ENCODE assay signal across 16 cellular contexts in genomic region chr2:2294183-2294675, GRCh38. TPM values are rescaled to one million over a fixed set of nuclear protein-coding genes. Genes with fewer than 3 reads are reported as not detected.
DNase-seq lines count a peak whose midpoint lies in the region; ATAC-seq and TF ChIP-seq lines count a peak whose summit lies in the region.
"Had no signal": no experiment of that assay in that cellular context is flagged by ENCODE, and none has a peak within 500 bp of the region (broad histone marks: within the 10 kb centered on the region; RNA-seq: fewer than 3 reads in every experiment).

No MANE protein-coding gene starts in this region.

- H3K4me2 ChIP-seq in SK-N-SH, result no peak overlapping the region
- H3K4me2 ChIP-seq: BLaER1 treated with 17β-estradiol and CSF1 and Interleukin-3, amounts not matched to agents 10 nM and 100 nM had no signal

- peaks cover 0 to 71% of the 10 kb centered on the region in 2 experiments; a peak in 2 of 4 replicates for H3K4me1 ChIP-seq in SK-N-SH (ENCODE audit: control insufficient read depth in 1 of 2, insufficient read depth in 2 of 2, low read depth in 1 of 2, low read length in 1 of 2)
- H3K4me1 ChIP-seq in thyroid gland, result peaks cover 4 to 7% of the 10 kb centered on the region in 2 donors

- POLR2A ChIA-PET in SK-N-SH (lab: Yijun Ruan, JAX), result interaction anchor here (1.6 to 3.8 kb wide), 3 partner anchors 27 to 37 kb away, joined by 3 to 16 read pairs (median 8); partner anchors contain the start of gene MYT1L

- H3K9me2 ChIP-seq in SK-N-SH, result no peaks in the 10 kb centered on the region

- no peak for ATAC-seq in left colon
- ATAC-seq: GM12878 had no signal

- DNase-seq in activated CD4-positive, alpha-beta T cell treated with anti-CD3 and anti-CD28 coated beads, Interleukin-2, amount 10 ng/mL, durations not matched to agents 24 days and 14 days, result peak; percentile 36
- no peak for DNase-seq in activated CD4-positive, alpha-beta T cell treated with anti-CD3 and anti-CD28 coated beads for 4 hours
- peak; percentile 74 for DNase-seq in SK-N-SH
- peak in 2 of 10 donors; percentile 31 to 55 for DNase-seq in dorsolateral prefrontal cortex
- peak; percentile 24 to 41 for DNase-seq in thyroid gland
- no peak for DNase-seq in NAMALWA (ENCODE audit: low spot score)
- no peak for DNase-seq in activated T-cell treated with anti-CD3 and anti-CD28 coated beads for 4 hours
- no peak for DNase-seq in left colon
- DNase-seq: 8988T; CD4-positive, CD25-positive, alpha-beta regulatory T cell; DMS53; GOT3; H9 had no signal

- H3K36me3 ChIP-seq in SK-N-SH (replicated peaks in 1 of 2; ENCODE audit: control insufficient read depth in 1 of 2, insufficient read depth in 2 of 2, low read length in 1 of 2), result no peaks in the 10 kb centered on the region
- H3K36me3 ChIP-seq in thyroid gland, result no peaks in the 10 kb centered on the region
- H3K36me3 ChIP-seq: BLaER1 treated with 17β-estradiol and CSF1 and Interleukin-3, amounts not matched to agents 10 nM and 100 nM had no signal

- H3K9me3 Mint-ChIP-seq in activated CD4-positive, alpha-beta T cell treated with anti-CD3 and anti-CD28 coated beads, Interleukin-2, amount 10 ng/mL, durations not matched to agents 24 days and 14 days, result no peaks in the 10 kb centered on the region
- H3K9me3 Mint-ChIP-seq: CD4-positive, CD25-positive, alpha-beta regulatory T cell had no signal

- TF ChIP-seq POLR2A in thyroid gland (IDR thresholded peaks at IDR 0.05), result no peak

- H3K9ac ChIP-seq in SK-N-SH, result no peak overlapping the region
- H3K9ac ChIP-seq: BLaER1 treated with 17β-estradiol and CSF1 and Interleukin-3, amounts not matched to agents 10 nM and 100 nM had no signal

- intact Hi-C loops in activated CD4-positive, alpha-beta T cell treated with anti-CD3 and anti-CD28 coated beads, Interleukin-2, amount 10 ng/mL, durations not matched to agents 24 days and 14 days (cut with micrococcal nuclease), result no loop called here
- intact Hi-C loops in dorsolateral prefrontal cortex (cut with DNase I) (loop anchor here in 1 of 2 donors (5.0 to 10.0 kb wide), 2 partner anchors 172 to 409 kb away; no protein-coding TSS in a partner anchor), thyroid gland (cut with DNase I) (loop anchor here (5.0 to 10.0 kb wide), 2 partner anchors 172 to 429 kb away; no protein-coding TSS in a partner anchor), left colon (cut with DNase I, micrococcal nuclease) (no loop called here)

- H3K4me3 Mint-ChIP-seq in activated CD4-positive, alpha-beta T cell treated with anti-CD3 and anti-CD28 coated beads, Interleukin-2, amount 10 ng/mL, durations not matched to agents 24 days and 14 days, result no peak overlapping the region
- H3K4me3 Mint-ChIP-seq: CD4-positive, CD25-positive, alpha-beta regulatory T cell; H9 had no signal

- H3K9me3 ChIP-seq in SK-N-SH (no peaks in the 10 kb centered on the region), thyroid gland (no peaks in the 10 kb centered on the region)
- H3K9me3 ChIP-seq: BLaER1 treated with 17β-estradiol and CSF1 and Interleukin-3, amounts not matched to agents 10 nM and 100 nM had no signal

- H3K27me3 ChIP-seq in SK-N-SH (ENCODE audit: insufficient read depth), result no peaks in the 10 kb centered on the region
- peaks cover 0 to 3% (median 0%) of the 10 kb centered on the region in 45 donors for H3K27me3 ChIP-seq in dorsolateral prefrontal cortex
- no peaks in the 10 kb centered on the region for H3K27me3 ChIP-seq in thyroid gland
- H3K27me3 ChIP-seq: BLaER1 treated with 17β-estradiol and CSF1 and Interleukin-3, amounts not matched to agents 10 nM and 100 nM had no signal

- H3K36me3 Mint-ChIP-seq in activated CD4-positive, alpha-beta T cell treated with anti-CD3 and anti-CD28 coated beads, Interleukin-2, amount 10 ng/mL, durations not matched to agents 24 days and 14 days (ENCODE audit: low read depth), result no peaks in the 10 kb centered on the region
- H3K36me3 Mint-ChIP-seq: CD4-positive, CD25-positive, alpha-beta regulatory T cell had no signal

- H2AFZ ChIP-seq in SK-N-SH (ENCODE audit: low read depth), result no peak overlapping the region

- peak; percentile 25 for TF ChIP-seq RAD21 in SK-N-SH (IDR thresholded peaks at IDR 0.05; ENCODE audit: low read length)

- H3K27me3 Mint-ChIP-seq in activated CD4-positive, alpha-beta T cell treated with anti-CD3 and anti-CD28 coated beads, Interleukin-2, amount 10 ng/mL, durations not matched to agents 24 days and 14 days, result no peaks in the 10 kb centered on the region
- H3K27me3 Mint-ChIP-seq: CD4-positive, CD25-positive, alpha-beta regulatory T cell had no signal

- no peaks in the 10 kb centered on the region for H3K79me2 ChIP-seq in SK-N-SH (ENCODE audit: insufficient read depth)

- TF ChIP-seq CTCF in SK-N-SH (IDR thresholded peaks at IDR 0.05), result no peak
- no peak for TF ChIP-seq CTCF in dorsolateral prefrontal cortex (IDR thresholded peaks at IDR 0.05 in 54 of 56, conservative IDR thresholded peaks at IDR 0.05 in 2 of 56; ENCODE audit: low read depth in 1 of 56, partially characterized antibody in 56 of 56)
- no peak for TF ChIP-seq CTCF in thyroid gland (IDR thresholded peaks at IDR 0.05)

- H3F3A ChIP-seq in SK-N-SH (replicated peaks; ENCODE audit: insufficient read depth), result no peaks in the 10 kb centered on the region

- H3K4me3 ChIP-seq in SK-N-SH (ENCODE audit: low read depth in 2 of 2, low read length in 1 of 2) (no peak overlapping the region), dorsolateral prefrontal cortex (no peak overlapping the region), thyroid gland (replicated peaks in 1 of 3) (no peak overlapping the region)
- H3K4me3 ChIP-seq: BLaER1 treated with 17β-estradiol and CSF1 and Interleukin-3, amounts not matched to agents 10 nM and 100 nM; GM12878 had no signal

- H3K27ac ChIP-seq in SK-N-SH (ENCODE audit: low read depth in 2 of 2, low read length in 1 of 2), result peak overlapping the region in 1 of 2 experiments; percentile 91; a peak in 3 of 4 replicates
- peak overlapping the region in 46 of 59 donors; percentile 3 to 79 (median 56) for H3K27ac ChIP-seq in dorsolateral prefrontal cortex
- no peak overlapping the region for H3K27ac ChIP-seq in thyroid gland
- H3K27ac ChIP-seq: BLaER1 treated with 17β-estradiol and CSF1 and Interleukin-3, amounts not matched to agents 10 nM and 100 nM; HL-60 had no signal

- TF ChIP-seq EP300 in SK-N-SH (IDR thresholded peaks at IDR 0.05; ENCODE audit: borderline replicate concordance in 1 of 2, low read depth in 1 of 2, low read length in 1 of 2), result peak in 1 of 2 experiments; percentile 57; a peak in 2 of 4 replicates

- CTCF ChIA-PET in SK-N-SH (lab: Yijun Ruan, JAX), result interaction anchor here (0.6 to 3.0 kb wide), 7 partner anchors 28 to 493 kb away, joined by 3 to 9 read pairs (median 3); no protein-coding TSS in a partner anchor

- H3K4me1 Mint-ChIP-seq in activated CD4-positive, alpha-beta T cell treated with anti-CD3 and anti-CD28 coated beads, Interleukin-2, amount 10 ng/mL, durations not matched to agents 24 days and 14 days, result no peaks in the 10 kb centered on the region
- H3K4me1 Mint-ChIP-seq: CD4-positive, CD25-positive, alpha-beta regulatory T cell had no signal

- H4K20me1 ChIP-seq in SK-N-SH (ENCODE audit: insufficient read depth), result no peaks in the 10 kb centered on the region

- H3K27ac Mint-ChIP-seq in activated CD4-positive, alpha-beta T cell treated with anti-CD3 and anti-CD28 coated beads, Interleukin-2, amount 10 ng/mL, durations not matched to agents 24 days and 14 days, result no peak overlapping the region

- 40% methylated on average over 11 of the region's 11 CpGs for WGBS in SK-N-SH (ENCODE audit: low lambda C conversion rate)
- WGBS in thyroid gland, 2 donors, result 55 to 67% methylated on average over 11 of the region's 11 CpGs

TF ChIP-seq in SK-N-SH, 30 proteins besides CTCF, POLR2A, EP300 and RAD21:
- TF ChIP-seq RCOR1 (IDR thresholded peaks at IDR 0.05; ENCODE audit: low read length), result peak; percentile 34; the same call in 1 of the 2 replicates
- TF ChIP-seq, protein P1, sequence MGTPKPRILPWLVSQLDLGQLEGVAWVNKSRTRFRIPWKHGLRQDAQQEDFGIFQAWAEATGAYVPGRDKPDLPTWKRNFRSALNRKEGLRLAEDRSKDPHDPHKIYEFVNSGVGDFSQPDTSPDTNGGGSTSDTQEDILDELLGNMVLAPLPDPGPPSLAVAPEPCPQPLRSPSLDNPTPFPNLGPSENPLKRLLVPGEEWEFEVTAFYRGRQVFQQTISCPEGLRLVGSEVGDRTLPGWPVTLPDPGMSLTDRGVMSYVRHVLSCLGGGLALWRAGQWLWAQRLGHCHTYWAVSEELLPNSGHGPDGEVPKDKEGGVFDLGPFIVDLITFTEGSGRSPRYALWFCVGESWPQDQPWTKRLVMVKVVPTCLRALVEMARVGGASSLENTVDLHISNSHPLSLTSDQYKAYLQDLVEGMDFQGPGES (IDR thresholded peaks at IDR 0.05; ENCODE audit: low read depth, low read length), result no peak

RNA-seq across cellular contexts. Expression of gene MYT1L, which starts 36.8 kb away (rescaled TPM):
- 0.09 TPM in 1 of 2 replicates, not detected in the other for total RNA-seq in activated CD4-positive, alpha-beta T cell treated with anti-CD3 and anti-CD28 coated beads, Interleukin-2, amount 10 ng/mL, durations not matched to agents 24 days and 14 days
- 0.20 and 1.2 TPM in 2 replicates for polyA plus RNA-seq in SK-N-SH (2012; rRNA removed)
- 0.80 and 1.00 TPM in 2 replicates for polyA plus RNA-seq in SK-N-SH (2012; cell fraction: cytosol; rRNA removed)
- 1.5 and 2.2 TPM in 2 replicates for polyA plus RNA-seq in SK-N-SH (2012; cell fraction: nucleus; rRNA removed)
- total RNA-seq in dorsolateral prefrontal cortex (100 to 1,000 TPM; 106 to 440 (median 286) TPM), thyroid gland (1 to 10 TPM in 1 of 4 donors, under 1 TPM in 2, not detected in 1; 0.13 to 2.1 (median 0.45) TPM), left colon (under 1 TPM; 0.25 to 0.40 TPM)
- total RNA-seq: CD4-positive, CD25-positive, alpha-beta regulatory T cell; GM12878; H9 had no signal
- polyA plus RNA-seq: CD4-positive, CD25-positive, alpha-beta regulatory T cell; GM12878 had no signal

Comparison
In these comparisons a context has a peak if more than half of its experiments do, and no peak if none do; other contexts are left out.
1. DNase-seq: peak in activated CD4-positive, alpha-beta T cell treated with anti-CD3 and anti-CD28 coated beads, Interleukin-2, amount 10 ng/mL, durations not matched to agents 24 days and 14 days (single experiment), SK-N-SH (single experiment) and thyroid gland (2 of 2); none in activated CD4-positive, alpha-beta T cell treated with anti-CD3 and anti-CD28 coated beads for 4 hours (0 of 2), NAMALWA (single experiment), activated T-cell treated with anti-CD3 and anti-CD28 coated beads for 4 hours (single experiment) and left colon (0 of 2).
2. H3K27ac ChIP-seq: peak in dorsolateral prefrontal cortex (46 of 59); none in thyroid gland (0 of 3).
3. RNA of gene MYT1L, which starts 36.8 kb away (total RNA-seq): 106 to 440 TPM in dorsolateral prefrontal cortex; 0.13 to 2.1 TPM in thyroid gland, 0.25 to 0.40 TPM in left colon and 0.09 TPM in activated CD4-positive, alpha-beta T cell treated with anti-CD3 and anti-CD28 coated beads, Interleukin-2, amount 10 ng/mL, durations not matched to agents 24 days and 14 days; every median in the first group is over 10 times any median in the second.